12 cellular contexts compared by ENCODE assay signal in genomic region chr4:17597517-17597916, GRCh38. TPM values are rescaled to one million over a fixed set of nuclear protein-coding genes. Genes with fewer than 3 reads are reported as not detected.
DNase-seq lines count a peak whose midpoint lies in the region; ATAC-seq and TF ChIP-seq lines count a peak whose summit lies in the region.
"Had no signal": no experiment of that assay in that cellular context is flagged by ENCODE, and none has a peak within 500 bp of the region (broad histone marks: within the 10 kb centered on the region; RNA-seq: fewer than 3 reads in every experiment).

No MANE protein-coding gene starts in this region.

- H3K27ac ChIP-seq in GM23338 (ENCODE audit: low read depth) = no peak overlapping the region
- H3K27ac ChIP-seq in hepatocyte = no peak overlapping the region
- H3K27ac ChIP-seq in neuronal stem cell (replicated peaks; ENCODE audit: low read length) = no peak overlapping the region
- H3K27ac ChIP-seq: gastroesophageal sphincter had no signal

- H3K4ac ChIP-seq in neuronal stem cell (ENCODE audit: low read length) = no peak overlapping the region

- H3K4me1 Mint-ChIP-seq in GM23338 = no peaks in the 10 kb centered on the region
- peaks cover 3% of the 10 kb centered on the region for H3K4me1 Mint-ChIP-seq in activated naive CD8-positive, alpha-beta T cell treated with anti-CD3 and anti-CD28 coated beads, Interleukin-2, amount 50 U/mL, for 24 hours

- H3K79me2 ChIP-seq in GM23338 (replicated peaks; ENCODE audit: insufficient read depth) = no peaks in the 10 kb centered on the region
- H3K79me2 ChIP-seq in hepatocyte = no peaks in the 10 kb centered on the region

- H3K9ac ChIP-seq in neuronal stem cell (ENCODE audit: low read depth, low read length, poor library complexity) = no peak overlapping the region

- H3K27me3 ChIP-seq in GM23338 (ENCODE audit: insufficient read depth) (no peaks in the 10 kb centered on the region), hepatocyte (no peaks in the 10 kb centered on the region), neuronal stem cell (ENCODE audit: control insufficient read depth in 3 of 3, insufficient read depth in 3 of 3, low read depth in 1 of 3, low read length in 3 of 3) (no peaks in the 10 kb centered on the region)
- H3K27me3 ChIP-seq: gastroesophageal sphincter had no signal

- no peak overlapping the region for H3K4me3 Mint-ChIP-seq in GM23338
- no peak overlapping the region for H3K4me3 Mint-ChIP-seq in activated naive CD8-positive, alpha-beta T cell treated with anti-CD3 and anti-CD28 coated beads, Interleukin-2, amount 50 U/mL, for 24 hours
- H3K4me3 Mint-ChIP-seq: activated naive CD4-positive, alpha-beta T cell treated with anti-CD3 and anti-CD28 coated beads, Interleukin-2, amount 50 U/mL, for 24 hours had no signal

- no peak overlapping the region for H3K4me2 ChIP-seq in GM23338
- no peak overlapping the region for H3K4me2 ChIP-seq in hepatocyte
- H3K4me2 ChIP-seq in neuronal stem cell (ENCODE audit: insufficient read depth, low read length, poor library complexity, severe bottlenecking) = no peak overlapping the region

- H3K4me3 ChIP-seq in AG09309 (ENCODE audit: control insufficient read depth, low read depth, low read length) = no peak overlapping the region
- no peak overlapping the region for H3K4me3 ChIP-seq in GM23338
- no peak overlapping the region for H3K4me3 ChIP-seq in hepatocyte
- no peak overlapping the region for H3K4me3 ChIP-seq in neuronal stem cell (ENCODE audit: low read length in 2 of 2)
- H3K4me3 ChIP-seq: gastroesophageal sphincter had no signal

- peaks cover 41% of the 10 kb centered on the region for H3K36me3 Mint-ChIP-seq in GM23338 (ENCODE audit: low read depth)
- peaks cover 61% of the 10 kb centered on the region for H3K36me3 Mint-ChIP-seq in activated naive CD8-positive, alpha-beta T cell treated with anti-CD3 and anti-CD28 coated beads, Interleukin-2, amount 50 U/mL, for 24 hours (ENCODE audit: low read depth)

- H2AFZ ChIP-seq in GM23338 (no peak overlapping the region), hepatocyte (no peak overlapping the region), neuronal stem cell (ENCODE audit: low read length) (no peak overlapping the region)

- H3K36me3 ChIP-seq in GM23338 (ENCODE audit: insufficient read depth) (peaks cover 26% of the 10 kb centered on the region), hepatocyte (replicated peaks; ENCODE audit: insufficient read depth, low read depth) (no peaks in the 10 kb centered on the region), neuronal stem cell (replicated peaks in 1 of 2; ENCODE audit: control insufficient read depth in 2 of 2, insufficient read depth in 2 of 2, low read length in 2 of 2) (peaks cover 21 to 81% of the 10 kb centered on the region in 2 donors)

- H2BK120ac ChIP-seq in neuronal stem cell (ENCODE audit: low read depth, low read length) = no peak overlapping the region

- no peak overlapping the region for H3K27ac Mint-ChIP-seq in GM23338
- no peak overlapping the region for H3K27ac Mint-ChIP-seq in activated naive CD8-positive, alpha-beta T cell treated with anti-CD3 and anti-CD28 coated beads, Interleukin-2, amount 50 U/mL, for 24 hours
- H3K27ac Mint-ChIP-seq: activated naive CD4-positive, alpha-beta T cell treated with anti-CD3 and anti-CD28 coated beads, Interleukin-2, amount 50 U/mL, for 24 hours had no signal

- H2BK12ac ChIP-seq in neuronal stem cell (ENCODE audit: low read length) = no peak overlapping the region

- no peak overlapping the region for H4K8ac ChIP-seq in neuronal stem cell (ENCODE audit: low read depth, low read length)

- H4K91ac ChIP-seq in neuronal stem cell (ENCODE audit: low read depth, low read length, poor library complexity) = no peak overlapping the region

- in situ Hi-C loops in SK-MEL-5 (cut with HindIII; ENCODE audit: low pct_unique_long_range_greater_than_20kb, low sequenced_read_pairs) = no loop called here

- H2AK5ac ChIP-seq in neuronal stem cell (ENCODE audit: low read depth, low read length) = no peak overlapping the region

- no peak overlapping the region for H2BK5ac ChIP-seq in neuronal stem cell (ENCODE audit: low read length)

- H3K18ac ChIP-seq in neuronal stem cell (ENCODE audit: low read length) = no peak overlapping the region

- no peak overlapping the region for H2BK15ac ChIP-seq in neuronal stem cell (ENCODE audit: low read length)

- H3K79me1 ChIP-seq in neuronal stem cell (ENCODE audit: low read depth, low read length) = no peaks in the 10 kb centered on the region

- no peaks in the 10 kb centered on the region for H3K27me3 Mint-ChIP-seq in GM23338 (ENCODE audit: insufficient read depth, low read depth, poor library complexity)
- no peaks in the 10 kb centered on the region for H3K27me3 Mint-ChIP-seq in activated naive CD8-positive, alpha-beta T cell treated with anti-CD3 and anti-CD28 coated beads, Interleukin-2, amount 50 U/mL, for 24 hours
- H3K27me3 Mint-ChIP-seq: activated naive CD4-positive, alpha-beta T cell treated with anti-CD3 and anti-CD28 coated beads, Interleukin-2, amount 50 U/mL, for 24 hours had no signal

- ATAC-seq in GM23338 = peak; percentile 58
- no peak for ATAC-seq in activated naive CD8-positive, alpha-beta T cell treated with anti-CD3 and anti-CD28 coated beads, Interleukin-2, amount 50 U/mL, for 24 hours
- no peak for ATAC-seq in GM18907 (IDR thresholded peaks at IDR 0.05; ENCODE audit: unreplicated experiment)
- ATAC-seq: gastroesophageal sphincter had no signal

- H3K9me3 ChIP-seq in hepatocyte (ENCODE audit: low read depth) = no peaks in the 10 kb centered on the region
- H3K9me3 ChIP-seq in neuronal stem cell (replicated peaks in 1 of 2; ENCODE audit: control insufficient read depth in 2 of 2, insufficient read depth in 1 of 2, low read depth in 1 of 2, low read length in 2 of 2) = no peaks in the 10 kb centered on the region
- H3K9me3 ChIP-seq: gastroesophageal sphincter had no signal

- no peak overlapping the region for H3K14ac ChIP-seq in neuronal stem cell (ENCODE audit: low read length)

- H4K20me1 ChIP-seq in GM23338 (replicated peaks; ENCODE audit: insufficient read depth) (peaks cover 7% of the 10 kb centered on the region; the same call in 1 of the 2 replicates), hepatocyte (ENCODE audit: insufficient read depth, poor library complexity, severe bottlenecking) (no peaks in the 10 kb centered on the region)

- no peaks in the 10 kb centered on the region for H3F3A ChIP-seq in GM23338 (replicated peaks; ENCODE audit: low read depth)

- H3K23ac ChIP-seq in neuronal stem cell (ENCODE audit: low read depth, low read length, poor library complexity) = no peak overlapping the region

- DNase-seq in AG09309 (ENCODE audit: low read depth) (no peak), GM23338 (ENCODE audit: low spot score) (peak; percentile 18), SK-MEL-5 (ENCODE audit: low read depth, low spot score) (peak; percentile 56), hepatocyte (ENCODE audit: low spot score) (peak; percentile 42), neuronal stem cell (ENCODE audit: low spot score) (no peak), SHP77 treated with DMSO at 0.1 percent for 48 hours (lab: John Stamatoyannopoulos, UW) (no peak)
- DNase-seq in activated naive CD8-positive, alpha-beta T cell treated with anti-CD3 and anti-CD28 coated beads, Interleukin-2, amount 50 U/mL, for 24 hours = no peak
- DNase-seq: KG1, T-helper 1 cell had no signal

- no peaks in the 10 kb centered on the region for H3K9me3 Mint-ChIP-seq in GM23338
- H3K9me3 Mint-ChIP-seq in activated naive CD8-positive, alpha-beta T cell treated with anti-CD3 and anti-CD28 coated beads, Interleukin-2, amount 50 U/mL, for 24 hours = no peaks in the 10 kb centered on the region
- H3K9me3 Mint-ChIP-seq: activated naive CD4-positive, alpha-beta T cell treated with anti-CD3 and anti-CD28 coated beads, Interleukin-2, amount 50 U/mL, for 24 hours had no signal

- WGBS in hepatocyte (ENCODE audit: low lambda C conversion rate, missing lambda C conversion rate) = 81% methylated on average over 7 of the region's 7 CpGs
- no CpG with 5 or more reads among the region's 7 CpGs for WGBS in neuronal stem cell (ENCODE audit: extremely low coverage in 2 of 2, insufficient read length in 2 of 2, insufficient replicate concordance in 1 of 2), 2 donors

- TF ChIP-seq CTCF in AG09309 (IDR thresholded peaks at IDR 0.05; ENCODE audit: control insufficient read depth, insufficient read depth, low read depth, low read length, missing control alignments) (peak; percentile 30), GM23338 (conservative IDR thresholded peaks at IDR 0.05; ENCODE audit: low read depth in 2 of 2) (peak; percentile 55 to 60), hepatocyte (IDR thresholded peaks at IDR 0.05; ENCODE audit: poor library complexity) (peak; percentile 46)

- H3K4me1 ChIP-seq in GM23338 (ENCODE audit: insufficient read depth) (no peaks in the 10 kb centered on the region), hepatocyte (ENCODE audit: insufficient read depth) (no peaks in the 10 kb centered on the region), neuronal stem cell (ENCODE audit: control insufficient read depth in 2 of 2, insufficient read depth in 1 of 2, low read depth in 1 of 2, low read length in 2 of 2) (no peaks in the 10 kb centered on the region)
- H3K4me1 ChIP-seq: gastroesophageal sphincter had no signal

- H3K9me2 ChIP-seq in GM23338 (ENCODE audit: insufficient read depth) (no peaks in the 10 kb centered on the region), hepatocyte (replicated peaks; ENCODE audit: insufficient read depth) (no peaks in the 10 kb centered on the region)

TF ChIP-seq in GM23338, 12 proteins besides CTCF, POLR2A, EP300 and RAD21:
- no peak for TF ChIP-seq NANOG (IDR thresholded peaks at IDR 0.05; ENCODE audit: borderline replicate concordance)

RNA-seq across cellular contexts. Expression of gene MED28, which starts 16.9 kb away (rescaled TPM):
- total RNA-seq in GM23338 (2014; rRNA removed; shearing (Covaris generic)) = 24.0 and 25.8 TPM in 2 replicates
- polyA plus RNA-seq in GM23338 (2016; fragmentation: Nextera tagmentation; extraction: Ambion mirVana) (51.9 and 60.9 TPM in 2 replicates), hepatocyte (46.6 and 49.4 TPM in 2 replicates)
- 11.8 and 15.5 TPM in 2 replicates for total RNA-seq in SK-MEL-5 (2014; rRNA removed; shearing (Covaris generic))
- 7.9 and 8.1 TPM in 2 replicates for polyA plus RNA-seq in SK-MEL-5 (2015; cell fraction: cytosol; rRNA removed)
- polyA plus RNA-seq in SK-MEL-5 (2015; cell fraction: nucleus; rRNA removed) = 22.5 and 24.9 TPM in 2 replicates
- total RNA-seq in hepatocyte = 17.6 and 19.3 TPM in 2 replicates
- 41.3 TPM for polyA plus RNA-seq in neuronal stem cell (2013, experiment 1 of 2)
- 42.4 TPM for polyA plus RNA-seq in neuronal stem cell (2013, experiment 2 of 2)

RNA-seq across cellular contexts. Expression of gene LAP3, which starts 20.5 kb away (rescaled TPM):
- total RNA-seq in GM23338 (2014; rRNA removed; shearing (Covaris generic)) = 46.4 and 63.6 TPM in 2 replicates
- polyA plus RNA-seq in GM23338 (2016; fragmentation: Nextera tagmentation; extraction: Ambion mirVana) (23.6 and 28.6 TPM in 2 replicates), hepatocyte (53.2 and 56.2 TPM in 2 replicates)
- 90.2 and 96.7 TPM in 2 replicates for total RNA-seq in SK-MEL-5 (2014; rRNA removed; shearing (Covaris generic))
- polyA plus RNA-seq in SK-MEL-5 (2015; cell fraction: cytosol; rRNA removed) = 62.6 and 71.2 TPM in 2 replicates
- 35.8 and 45.7 TPM in 2 replicates for polyA plus RNA-seq in SK-MEL-5 (2015; cell fraction: nucleus; rRNA removed)
- total RNA-seq in hepatocyte = 75.5 and 76.4 TPM in 2 replicates
- polyA plus RNA-seq in neuronal stem cell (2013, experiment 1 of 2) = 18.8 TPM
- 20.1 TPM for polyA plus RNA-seq in neuronal stem cell (2013, experiment 2 of 2)

Comparison
In these comparisons a context has a peak if more than half of its experiments do, and no peak if none do; other contexts are left out.
1. DNase-seq: peak in GM23338 (single experiment), SK-MEL-5 (single experiment) and hepatocyte (single experiment); none in AG09309 (single experiment), neuronal stem cell (single experiment), SHP77 treated with DMSO at 0.1 percent for 48 hours (single experiment) and activated naive CD8-positive, alpha-beta T cell treated with anti-CD3 and anti-CD28 coated beads, Interleukin-2, amount 50 U/mL, for 24 hours (single experiment).
2. Peak in every context shown above with its lines, with median percentiles within 50 percentile points of each other: CTCF ChIP-seq.